24 cellular contexts compared by ENCODE assay signal in the genomic region with DNA sequence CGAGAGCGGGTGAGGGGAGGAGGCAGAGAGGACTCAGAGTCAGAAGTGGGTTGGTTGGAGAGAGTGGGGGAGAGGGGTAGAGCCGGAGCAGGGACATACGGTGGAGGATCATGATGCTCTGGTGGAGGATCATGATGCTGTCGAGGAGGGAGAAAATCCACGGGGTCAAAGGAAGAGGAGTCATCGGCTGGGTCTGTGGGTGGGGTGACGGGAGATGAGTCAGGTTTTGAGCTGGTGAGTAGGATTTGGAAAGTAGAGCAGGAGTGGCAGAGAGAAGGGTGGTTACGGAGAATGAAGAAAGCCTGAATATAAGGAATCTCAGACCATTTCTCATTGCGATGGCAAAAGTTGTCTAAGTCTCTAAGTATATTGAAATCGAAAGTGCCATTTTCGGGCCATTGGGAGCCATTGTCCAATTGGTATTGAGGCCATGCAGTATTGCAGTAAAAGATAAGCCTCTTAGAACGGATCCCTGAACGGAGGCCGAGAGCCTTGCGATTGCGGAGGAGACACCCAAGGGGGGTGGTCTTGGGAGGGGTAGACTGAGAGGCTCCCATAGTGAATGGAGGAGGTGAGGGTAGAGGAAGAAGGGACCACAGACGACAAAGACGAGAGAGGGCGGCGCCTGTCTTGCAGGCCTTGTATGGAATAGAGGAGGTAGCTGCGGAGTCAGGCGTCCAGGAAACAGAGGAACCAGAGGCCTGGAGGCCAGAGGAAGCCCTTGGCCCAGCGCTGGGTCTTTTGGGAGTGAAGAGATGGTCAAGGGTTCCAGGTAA. TPM values are rescaled to one million over a fixed set of nuclear protein-coding genes. Genes with fewer than 3 reads are reported as not detected.
"Had no signal": no experiment of that assay in that cellular context is flagged by ENCODE, and none has a peak within 500 bp of the region (broad histone marks: within the 10 kb centered on the region; RNA-seq: fewer than 3 reads in every experiment).

No MANE protein-coding gene starts in this region.

- H3K4me1 Mint-ChIP-seq: activated CD8-positive, alpha-beta memory T cell treated with anti-CD3 and anti-CD28 coated beads, Interleukin-2, amount 10 ng/mL, durations not matched to agents 7 days and 5 days; activated naive CD4-positive, alpha-beta T cell treated with anti-CD3 and anti-CD28 coated beads, Interleukin-2, amount 50 U/mL, for 24 hours; T-cell had no signal

- H3K4me3 Mint-ChIP-seq: activated CD4-positive, alpha-beta memory T cell treated with anti-CD3 and anti-CD28 coated beads for 36 hours; activated CD8-positive, alpha-beta memory T cell treated with anti-CD3 and anti-CD28 coated beads, Interleukin-2, amount 10 ng/mL, durations not matched to agents 7 days and 5 days; activated naive CD4-positive, alpha-beta T cell treated with anti-CD3 and anti-CD28 coated beads, Interleukin-2, amount 50 U/mL, for 24 hours; activated T-cell treated with anti-CD3 and anti-CD28 coated beads, Interleukin-2, amount 50 U/mL, for 24 hours; naive thymus-derived CD4-positive, alpha-beta T cell; T-cell had no signal

- FAIRE-seq: keratinocyte, small intestine had no signal

- H3K27me3 ChIP-seq: adrenal gland, esophagus muscularis mucosa, left lung, suprapubic skin, upper lobe of left lung had no signal

- H3K4me3 ChIP-seq: adrenal gland, coronary artery, esophagus muscularis mucosa, left lung, mucosa of descending colon, suprapubic skin, upper lobe of left lung had no signal

- H3K9me3 ChIP-seq: adrenal gland, esophagus muscularis mucosa, left lung, mucosa of descending colon, suprapubic skin, upper lobe of left lung had no signal

- H3K27ac Mint-ChIP-seq: activated CD4-positive, alpha-beta memory T cell treated with anti-CD3 and anti-CD28 coated beads for 36 hours; activated CD8-positive, alpha-beta memory T cell treated with anti-CD3 and anti-CD28 coated beads, Interleukin-2, amount 10 ng/mL, durations not matched to agents 7 days and 5 days; activated naive CD4-positive, alpha-beta T cell treated with anti-CD3 and anti-CD28 coated beads, Interleukin-2, amount 50 U/mL, for 24 hours; activated T-cell treated with anti-CD3 and anti-CD28 coated beads, Interleukin-2, amount 50 U/mL, for 24 hours; naive thymus-derived CD4-positive, alpha-beta T cell; T-cell had no signal

- H3K9me3 Mint-ChIP-seq: activated CD4-positive, alpha-beta memory T cell treated with anti-CD3 and anti-CD28 coated beads for 36 hours; activated naive CD4-positive, alpha-beta T cell treated with anti-CD3 and anti-CD28 coated beads, Interleukin-2, amount 50 U/mL, for 24 hours; activated T-cell treated with anti-CD3 and anti-CD28 coated beads, Interleukin-2, amount 50 U/mL, for 24 hours had no signal

- H3K27me3 Mint-ChIP-seq: activated CD8-positive, alpha-beta memory T cell treated with anti-CD3 and anti-CD28 coated beads, Interleukin-2, amount 10 ng/mL, durations not matched to agents 7 days and 5 days had no signal

- DNase-seq: activated CD4-positive, alpha-beta memory T cell treated with anti-CD3 and anti-CD28 coated beads for 36 hours; activated CD8-positive, alpha-beta memory T cell treated with anti-CD3 and anti-CD28 coated beads, Interleukin-2, amount 10 ng/mL, durations not matched to agents 7 days and 5 days; activated effector memory CD4-positive, alpha-beta T cell treated with Interleukin-2 at 50 U/mL for 16 hours; activated T-cell treated with anti-CD3 and anti-CD28 coated beads, Interleukin-2, amount 50 U/mL, for 24 hours; adrenal gland; central memory CD4-positive, alpha-beta T cell; hippocampal formation; left lung; mammary epithelial cell; mucosa of descending colon; naive thymus-derived CD4-positive, alpha-beta T cell; right cardiac atrium; small intestine; stimulated activated CD4-positive, alpha-beta T cell treated with anti-CD3 and anti-CD28 coated beads, Interleukin-4, amount 100 ng/mL, for 24 hours; stimulated activated naive CD8-positive, alpha-beta T cell treated with anti-CD3 and anti-CD28 coated beads, Interleukin-15, Interleukin-2, amounts not matched to agents 100 U/mL and 50 U/mL, for 24 hours; T-cell; T-helper 9 cell; upper lobe of left lung; WERI-Rb-1 had no signal

- H3K36me3 ChIP-seq: adrenal gland, esophagus muscularis mucosa, left lung, suprapubic skin, upper lobe of left lung, WERI-Rb-1 had no signal

- H3K4me1 ChIP-seq: adrenal gland, esophagus muscularis mucosa, left lung, suprapubic skin, upper lobe of left lung had no signal

- H3K27ac ChIP-seq: adrenal gland, coronary artery, esophagus muscularis mucosa, left lung, suprapubic skin, upper lobe of left lung, WERI-Rb-1 had no signal

- H3K36me3 Mint-ChIP-seq: activated CD4-positive, alpha-beta memory T cell treated with anti-CD3 and anti-CD28 coated beads for 36 hours; activated CD8-positive, alpha-beta memory T cell treated with anti-CD3 and anti-CD28 coated beads, Interleukin-2, amount 10 ng/mL, durations not matched to agents 7 days and 5 days; naive thymus-derived CD4-positive, alpha-beta T cell; T-cell had no signal

RNA-seq across cellular contexts. Expression of a gene that starts 23.8 kb away (rescaled TPM):
- total RNA-seq: mammary epithelial cell had no signal
- polyA plus RNA-seq: keratinocyte; mammary epithelial cell; naive thymus-derived CD4-positive, alpha-beta T cell had no signal
